ENCODE assay signal across 16 cellular contexts in the genomic region with DNA sequence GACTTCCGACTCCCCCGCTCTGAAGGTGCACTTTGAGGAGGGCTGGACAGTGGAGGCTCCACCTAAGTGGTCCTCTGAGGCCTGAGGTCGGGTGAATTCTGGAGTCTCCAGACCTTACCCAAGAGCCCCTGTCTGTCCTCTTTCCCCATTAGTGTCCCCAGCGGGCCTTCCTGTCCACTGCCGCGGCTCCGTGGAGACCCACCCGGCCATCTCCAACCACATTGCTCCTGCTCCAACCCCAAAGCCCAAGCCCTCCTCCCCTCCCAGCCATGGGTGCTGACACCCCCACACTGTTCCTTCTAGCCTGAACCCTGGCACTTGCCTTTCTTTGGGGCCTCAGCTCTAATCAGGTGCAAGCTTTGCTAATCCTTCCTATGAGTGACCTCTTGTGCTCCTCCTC.
DNase-seq lines count a peak whose midpoint lies in the region; ATAC-seq and TF ChIP-seq lines count a peak whose summit lies in the region.
"Had no signal": no experiment of that assay in that cellular context is flagged by ENCODE, and none has a peak within 500 bp of the region (broad histone marks: within the 10 kb centered on the region; RNA-seq: fewer than 3 reads in every experiment).

No MANE protein-coding gene starts in this region.

- TF ChIP-seq EP300 in sigmoid colon (IDR thresholded peaks at IDR 0.05) = no peak

- H3K4me1 Mint-ChIP-seq in chondrocyte (ENCODE audit: low read depth) = no peaks in the 10 kb centered on the region
- peaks cover 42% of the 10 kb centered on the region for H3K4me1 Mint-ChIP-seq in nephron progenitor cell
- H3K4me1 Mint-ChIP-seq in activated CD4-positive, alpha-beta memory T cell treated with anti-CD3 and anti-CD28 coated beads, Interleukin-2, amount 10 ng/mL, durations not matched to agents 7 days and 5 days = peaks cover 5% of the 10 kb centered on the region
- H3K4me1 Mint-ChIP-seq: B cell had no signal

- H3K27ac Mint-ChIP-seq in chondrocyte (ENCODE audit: unreplicated experiment) (no peak overlapping the region), nephron progenitor cell (no peak overlapping the region)
- no peak overlapping the region for H3K27ac Mint-ChIP-seq in activated CD4-positive, alpha-beta memory T cell treated with anti-CD3 and anti-CD28 coated beads, Interleukin-2, amount 10 ng/mL, durations not matched to agents 7 days and 5 days
- H3K27ac Mint-ChIP-seq: B cell, HFFc6 had no signal

- H3K4me3 Mint-ChIP-seq in chondrocyte (ENCODE audit: unreplicated experiment) = no peak overlapping the region
- peak overlapping the region; percentile 25 for H3K4me3 Mint-ChIP-seq in nephron progenitor cell
- no peak overlapping the region for H3K4me3 Mint-ChIP-seq in activated CD4-positive, alpha-beta memory T cell treated with anti-CD3 and anti-CD28 coated beads, Interleukin-2, amount 10 ng/mL, durations not matched to agents 7 days and 5 days
- H3K4me3 Mint-ChIP-seq: B cell; CD8-positive, alpha-beta T cell; HFFc6 had no signal

- peaks cover 49% of the 10 kb centered on the region for H3K4me1 ChIP-seq in left ventricle myocardium inferior
- peaks cover 0 to 20% (median 15%) of the 10 kb centered on the region in 4 donors for H3K4me1 ChIP-seq in sigmoid colon
- no peaks in the 10 kb centered on the region for H3K4me1 ChIP-seq in ascending aorta

- H3K9me3 ChIP-seq in left ventricle myocardium inferior (replicated peaks) = no peaks in the 10 kb centered on the region
- no peaks in the 10 kb centered on the region for H3K9me3 ChIP-seq in sigmoid colon
- H3K9me3 ChIP-seq in ascending aorta = no peaks in the 10 kb centered on the region

- DNase-seq in left ventricle myocardium inferior = no peak
- DNase-seq in left ventricle myocardium superior = no peak
- DNase-seq in chondrocyte (ENCODE audit: low spot score) = peak; percentile 59
- no peak for DNase-seq in nephron progenitor cell
- peak; percentile 52 for DNase-seq in sigmoid colon
- DNase-seq in ascending aorta (ENCODE audit: low spot score in 2 of 2) = no peak
- DNase-seq in activated CD4-positive, alpha-beta memory T cell treated with anti-CD3 and anti-CD28 coated beads, Interleukin-2, amount 10 ng/mL, durations not matched to agents 7 days and 5 days = no peak
- DNase-seq: Calu3; CD8-positive, alpha-beta T cell; DMS79 treated with DMSO at 0.1 percent for 48 hours; GF-D8; GOT3; HFFc6 had no signal

- TF ChIP-seq POLR2A in sigmoid colon (IDR thresholded peaks at IDR 0.05) = no peak

- H3K27ac ChIP-seq in left ventricle myocardium inferior (replicated peaks) (peak overlapping the region; percentile 75), sigmoid colon (peak overlapping the region in 2 of 4 donors; percentile 1 to 60), ascending aorta (no peak overlapping the region)
- H3K27ac ChIP-seq: BLaER1 treated with 17β-estradiol and CSF1 and Interleukin-3, amounts not matched to agents 10 nM and 100 nM had no signal

- peaks cover 50% of the 10 kb centered on the region for H3K27me3 Mint-ChIP-seq in chondrocyte (ENCODE audit: low read depth)
- peaks cover 33% of the 10 kb centered on the region for H3K27me3 Mint-ChIP-seq in nephron progenitor cell (ENCODE audit: low read depth, poor library complexity)
- no peaks in the 10 kb centered on the region for H3K27me3 Mint-ChIP-seq in activated CD4-positive, alpha-beta memory T cell treated with anti-CD3 and anti-CD28 coated beads, Interleukin-2, amount 10 ng/mL, durations not matched to agents 7 days and 5 days
- H3K27me3 Mint-ChIP-seq: B cell had no signal

- peaks cover 3% of the 10 kb centered on the region for H3K9me3 Mint-ChIP-seq in chondrocyte (ENCODE audit: low read depth)
- H3K9me3 Mint-ChIP-seq in nephron progenitor cell = peaks cover 27% of the 10 kb centered on the region
- H3K9me3 Mint-ChIP-seq in activated CD4-positive, alpha-beta memory T cell treated with anti-CD3 and anti-CD28 coated beads, Interleukin-2, amount 10 ng/mL, durations not matched to agents 7 days and 5 days = peaks cover 4% of the 10 kb centered on the region
- H3K9me3 Mint-ChIP-seq: CD8-positive, alpha-beta T cell; HFFc6 had no signal

- POLR2A ChIA-PET in activated CD4-positive, alpha-beta memory T cell treated with anti-CD3 and anti-CD28 coated beads, Interleukin-2, amount 10 ng/mL, durations not matched to agents 7 days and 5 days (lab: Charles Lee) = no interaction called here

- CTCF ChIA-PET in activated CD4-positive, alpha-beta memory T cell treated with anti-CD3 and anti-CD28 coated beads, Interleukin-2, amount 10 ng/mL, durations not matched to agents 7 days and 5 days (lab: Charles Lee) = interaction anchor here (1.2 kb wide), 1 partner anchor 30 kb away, joined by 3 read pairs; no protein-coding TSS in a partner anchor

- H3K4me3 ChIP-seq in left ventricle myocardium inferior (no peak overlapping the region), sigmoid colon (no peak overlapping the region), ascending aorta (no peak overlapping the region)
- H3K4me3 ChIP-seq: BLaER1 treated with 17β-estradiol and CSF1 and Interleukin-3, amounts not matched to agents 10 nM and 100 nM had no signal

- intact Hi-C loops in left ventricle myocardium inferior (cut with micrococcal nuclease) = no loop called here
- intact Hi-C loops in left ventricle myocardium superior (cut with micrococcal nuclease) = no loop called here
- intact Hi-C loops in sigmoid colon (cut with DNase I) = no loop called here
- intact Hi-C loops in ascending aorta (cut with DNase I) = no loop called here

- peaks cover 3% of the 10 kb centered on the region for H3K27me3 ChIP-seq in left ventricle myocardium inferior (ENCODE audit: low read depth)
- no peaks in the 10 kb centered on the region for H3K27me3 ChIP-seq in sigmoid colon
- no peaks in the 10 kb centered on the region for H3K27me3 ChIP-seq in ascending aorta
- H3K27me3 ChIP-seq: BLaER1 treated with 17β-estradiol and CSF1 and Interleukin-3, amounts not matched to agents 10 nM and 100 nM had no signal

- peaks cover 3% of the 10 kb centered on the region for H3K36me3 Mint-ChIP-seq in chondrocyte (ENCODE audit: low read depth)
- H3K36me3 Mint-ChIP-seq in nephron progenitor cell (ENCODE audit: low read depth) = no peaks in the 10 kb centered on the region
- H3K36me3 Mint-ChIP-seq in activated CD4-positive, alpha-beta memory T cell treated with anti-CD3 and anti-CD28 coated beads, Interleukin-2, amount 10 ng/mL, durations not matched to agents 7 days and 5 days (ENCODE audit: low read depth) = peaks cover 29% of the 10 kb centered on the region

- TF ChIP-seq CTCF in left ventricle myocardium inferior (IDR thresholded peaks at IDR 0.05; ENCODE audit: borderline replicate concordance) (no peak), chondrocyte (IDR thresholded peaks at IDR 0.05) (no peak), nephron progenitor cell (IDR thresholded peaks at IDR 0.05) (no peak), sigmoid colon (IDR thresholded peaks at IDR 0.05) (no peak), ascending aorta (IDR thresholded peaks at IDR 0.05) (no peak)

- H3K36me3 ChIP-seq in left ventricle myocardium inferior (no peaks in the 10 kb centered on the region), sigmoid colon (no peaks in the 10 kb centered on the region), ascending aorta (no peaks in the 10 kb centered on the region)
- H3K36me3 ChIP-seq: BLaER1 treated with 17β-estradiol and CSF1 and Interleukin-3, amounts not matched to agents 10 nM and 100 nM had no signal

- ATAC-seq in left ventricle myocardium superior = no peak
- ATAC-seq: CD8-positive, alpha-beta T cell; HCT116 had no signal

- WGBS in sigmoid colon, 2 donors = 85 to 93% methylated on average over 8 of the region's 8 CpGs

Comparison
In these comparisons a context has a peak if more than half of its experiments do, and no peak if none do; other contexts are left out.
1. DNase-seq: peak in chondrocyte (single experiment) and sigmoid colon (single experiment); none in left ventricle myocardium inferior (single experiment), left ventricle myocardium superior (single experiment), nephron progenitor cell (single experiment), ascending aorta (0 of 2) and activated CD4-positive, alpha-beta memory T cell treated with anti-CD3 and anti-CD28 coated beads, Interleukin-2, amount 10 ng/mL, durations not matched to agents 7 days and 5 days (single experiment).